Comparison of ENCODE assay signal across 11 cellular contexts in genomic region chr15:75620043-75620775, GRCh38.
DNase-seq lines count a peak whose midpoint lies in the region; ATAC-seq and TF ChIP-seq lines count a peak whose summit lies in the region.
"Had no signal": no experiment of that assay in that cellular context is flagged by ENCODE, and none has a peak within 500 bp of the region (broad histone marks: within the 10 kb centered on the region; RNA-seq: fewer than 3 reads in every experiment).

No MANE protein-coding gene starts in this region.

- POLR2A ChIA-PET in AG04449 (lab: Yijun Ruan, JAX), result interaction anchor here (0.6 to 1.6 kb wide), 9 partner anchors 14 to 252 kb away, joined by 3 to 10 read pairs (median 4); partner anchors contain the start of genes IMP3 and MAN2C1

- no peak for TF ChIP-seq CTCF in AG04449 (IDR thresholded peaks at IDR 0.05; ENCODE audit: insufficient read depth, low read length, missing control alignments)

- H3K4me3 ChIP-seq in AG04449 (ENCODE audit: low read depth, low read length), result peak overlapping the region; percentile 46
- peak overlapping the region; percentile 43 to 47 for H3K4me3 ChIP-seq in muscle layer of duodenum (ENCODE audit: low read depth in 1 of 2, low read length in 2 of 2)
- H3K4me3 ChIP-seq: thyroid gland had no signal

- H3K27me3 ChIP-seq in muscle layer of duodenum (ENCODE audit: low read depth, low read length), result no peaks in the 10 kb centered on the region
- H3K27me3 ChIP-seq: thyroid gland had no signal

- H3K27ac ChIP-seq in KOPT-K1 (ENCODE audit: low read depth, low read length, poor library complexity, severe bottlenecking), result peak overlapping the region; percentile 20
- peak overlapping the region; percentile 79 for H3K27ac ChIP-seq in muscle layer of duodenum (ENCODE audit: low read length)

- peaks cover 0 to 7% of the 10 kb centered on the region in 2 donors for H3K4me1 ChIP-seq in muscle layer of duodenum (ENCODE audit: control insufficient read depth in 1 of 2, insufficient read depth in 2 of 2, low read length in 2 of 2)
- H3K4me1 ChIP-seq: thyroid gland had no signal

- peak overlapping the region; percentile 56 for H3K27ac Mint-ChIP-seq in central memory CD8-positive, alpha-beta T cell (ENCODE audit: low read depth)
- H3K27ac Mint-ChIP-seq: memory B cell had no signal

- H3K4me3 Mint-ChIP-seq in central memory CD8-positive, alpha-beta T cell, result peak overlapping the region; percentile 33
- H3K4me3 Mint-ChIP-seq: memory B cell had no signal

- H3K9me3 Mint-ChIP-seq in central memory CD8-positive, alpha-beta T cell, result no peaks in the 10 kb centered on the region
- H3K9me3 Mint-ChIP-seq: memory B cell had no signal

- H3K36me3 ChIP-seq in KOPT-K1 (ENCODE audit: insufficient read depth, low read length) (peaks cover 55% of the 10 kb centered on the region), muscle layer of duodenum (ENCODE audit: control insufficient read depth in 1 of 2, insufficient read depth in 2 of 2, low read length in 2 of 2) (peaks cover 29 to 45% of the 10 kb centered on the region in 2 donors)

- peaks cover 29% of the 10 kb centered on the region for H3K36me3 Mint-ChIP-seq in central memory CD8-positive, alpha-beta T cell (ENCODE audit: insufficient read depth)

- H3K27me3 Mint-ChIP-seq in central memory CD8-positive, alpha-beta T cell, result no peaks in the 10 kb centered on the region
- H3K27me3 Mint-ChIP-seq: memory B cell had no signal

- H3K9me3 ChIP-seq in KOPT-K1 (ENCODE audit: insufficient read depth, low read length, poor library complexity, severe bottlenecking), result no peaks in the 10 kb centered on the region
- H3K9me3 ChIP-seq in muscle layer of duodenum (ENCODE audit: control insufficient read depth in 1 of 2, low read length in 2 of 2), result no peaks in the 10 kb centered on the region
- H3K9me3 ChIP-seq: thyroid gland had no signal

- CTCF ChIA-PET in AG04449 (lab: Yijun Ruan, JAX), result interaction anchor here (0.6 to 1.8 kb wide), 21 partner anchors 10 to 252 kb away, joined by 3 to 7 read pairs (median 3); partner anchors contain the start of genes PTPN9 and SNX33

- no peak for ATAC-seq in central memory CD8-positive, alpha-beta T cell (replicated peaks; ENCODE audit: extremely low read depth, poor library complexity, severe bottlenecking)
- ATAC-seq in GM18498 (IDR thresholded peaks at IDR 0.05; ENCODE audit: unreplicated experiment), result no peak

- DNase-seq in AG04449 (ENCODE audit: low read depth, low spot score), result no peak
- DNase-seq in central memory CD8-positive, alpha-beta T cell (ENCODE audit: low spot score in 2 of 2), result no peak
- no peak for DNase-seq in retina
- DNase-seq in activated effector memory CD4-positive, alpha-beta T cell treated with Interleukin-2 at 50 U/mL for 16 hours, result no peak
- DNase-seq in activated CD4-positive, alpha-beta T cell treated with anti-CD3 and anti-CD28 coated beads for 48 hours, result no peak
- DNase-seq: GDM1 had no signal

- peaks cover 17% of the 10 kb centered on the region for H3K4me1 Mint-ChIP-seq in central memory CD8-positive, alpha-beta T cell
